1 cellular context compared by ENCODE assay signal in the genomic region with DNA sequence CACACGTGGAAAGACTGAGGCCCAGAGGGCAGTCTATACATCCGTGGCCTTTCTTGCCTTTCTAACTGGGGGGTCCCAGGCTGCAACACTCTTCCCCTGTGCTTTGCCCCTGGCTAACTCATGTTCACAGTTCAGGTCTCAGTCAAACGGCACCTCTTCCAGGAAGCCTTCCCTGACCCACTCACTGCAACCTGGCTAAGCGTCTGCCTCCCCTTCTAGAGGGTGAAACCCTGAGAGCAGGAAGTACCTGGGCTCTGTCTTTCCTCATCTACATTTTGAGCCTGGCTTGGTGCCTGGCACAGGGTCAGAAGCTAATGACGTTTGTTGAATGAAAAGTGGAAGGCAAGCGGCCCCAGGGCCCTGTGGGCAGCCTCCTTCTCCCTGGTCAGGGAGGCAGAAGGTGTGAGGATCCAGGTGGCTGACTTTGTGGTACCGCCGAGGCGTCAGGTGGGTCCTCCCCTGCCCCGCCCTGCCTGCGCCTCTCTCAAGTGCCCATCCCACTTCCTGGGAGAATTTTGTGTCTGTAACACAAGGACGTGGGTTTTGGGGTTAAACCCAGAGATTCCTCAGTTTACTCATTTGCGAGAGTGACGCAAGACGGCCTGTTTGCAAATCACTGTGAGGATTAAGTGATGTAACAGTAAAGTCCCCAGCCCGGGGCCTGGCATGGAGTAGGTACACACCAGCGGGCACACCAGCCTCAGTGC.
TF ChIP-seq lines count a peak whose summit lies in the region.

No MANE protein-coding gene starts in this region.

TF ChIP-seq in HepG2, 621 proteins besides CTCF, POLR2A, EP300 and RAD21 (continued from another document):
- TF ChIP-seq, protein P1, sequence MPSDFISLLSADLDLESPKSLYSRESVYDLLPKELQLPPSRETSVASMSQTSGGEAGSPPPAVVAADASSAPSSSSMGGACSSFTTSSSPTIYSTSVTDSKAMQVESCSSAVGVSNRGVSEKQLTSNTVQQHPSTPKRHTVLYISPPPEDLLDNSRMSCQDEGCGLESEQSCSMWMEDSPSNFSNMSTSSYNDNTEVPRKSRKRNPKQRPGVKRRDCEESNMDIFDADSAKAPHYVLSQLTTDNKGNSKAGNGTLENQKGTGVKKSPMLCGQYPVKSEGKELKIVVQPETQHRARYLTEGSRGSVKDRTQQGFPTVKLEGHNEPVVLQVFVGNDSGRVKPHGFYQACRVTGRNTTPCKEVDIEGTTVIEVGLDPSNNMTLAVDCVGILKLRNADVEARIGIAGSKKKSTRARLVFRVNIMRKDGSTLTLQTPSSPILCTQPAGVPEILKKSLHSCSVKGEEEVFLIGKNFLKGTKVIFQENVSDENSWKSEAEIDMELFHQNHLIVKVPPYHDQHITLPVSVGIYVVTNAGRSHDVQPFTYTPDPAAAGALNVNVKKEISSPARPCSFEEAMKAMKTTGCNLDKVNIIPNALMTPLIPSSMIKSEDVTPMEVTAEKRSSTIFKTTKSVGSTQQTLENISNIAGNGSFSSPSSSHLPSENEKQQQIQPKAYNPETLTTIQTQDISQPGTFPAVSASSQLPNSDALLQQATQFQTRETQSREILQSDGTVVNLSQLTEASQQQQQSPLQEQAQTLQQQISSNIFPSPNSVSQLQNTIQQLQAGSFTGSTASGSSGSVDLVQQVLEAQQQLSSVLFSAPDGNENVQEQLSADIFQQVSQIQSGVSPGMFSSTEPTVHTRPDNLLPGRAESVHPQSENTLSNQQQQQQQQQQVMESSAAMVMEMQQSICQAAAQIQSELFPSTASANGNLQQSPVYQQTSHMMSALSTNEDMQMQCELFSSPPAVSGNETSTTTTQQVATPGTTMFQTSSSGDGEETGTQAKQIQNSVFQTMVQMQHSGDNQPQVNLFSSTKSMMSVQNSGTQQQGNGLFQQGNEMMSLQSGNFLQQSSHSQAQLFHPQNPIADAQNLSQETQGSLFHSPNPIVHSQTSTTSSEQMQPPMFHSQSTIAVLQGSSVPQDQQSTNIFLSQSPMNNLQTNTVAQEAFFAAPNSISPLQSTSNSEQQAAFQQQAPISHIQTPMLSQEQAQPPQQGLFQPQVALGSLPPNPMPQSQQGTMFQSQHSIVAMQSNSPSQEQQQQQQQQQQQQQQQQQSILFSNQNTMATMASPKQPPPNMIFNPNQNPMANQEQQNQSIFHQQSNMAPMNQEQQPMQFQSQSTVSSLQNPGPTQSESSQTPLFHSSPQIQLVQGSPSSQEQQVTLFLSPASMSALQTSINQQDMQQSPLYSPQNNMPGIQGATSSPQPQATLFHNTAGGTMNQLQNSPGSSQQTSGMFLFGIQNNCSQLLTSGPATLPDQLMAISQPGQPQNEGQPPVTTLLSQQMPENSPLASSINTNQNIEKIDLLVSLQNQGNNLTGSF (CRISPR knock-in tag; IDR thresholded peaks at IDR 0.05), result no peak
- TF ChIP-seq CEBPG (CRISPR knock-in tag; IDR thresholded peaks at IDR 0.05) (0 out of 2 replicates have a peak, but pooled peaks have one; percentile 19), PCBP2 (optimal IDR thresholded peaks at IDR 0.05; ENCODE audit: low read depth, low read length, poor library complexity, severe bottlenecking) (no peak), IKZF1 (IDR thresholded peaks at IDR 0.05) (no peak), SP2 (CRISPR knock-in tag; IDR thresholded peaks at IDR 0.05) (no peak), NFIB (CRISPR knock-in tag; IDR thresholded peaks at IDR 0.05; ENCODE audit: borderline replicate concordance) (no peak), ZFP36 (IDR thresholded peaks at IDR 0.05; ENCODE audit: borderline replicate concordance, low read depth, low read length, partially characterized antibody) (peak; percentile 86), ZNF530 (CRISPR knock-in tag; IDR thresholded peaks at IDR 0.05; ENCODE audit: low read depth) (no peak), MZF1 (CRISPR knock-in tag; IDR thresholded peaks at IDR 0.05; ENCODE audit: borderline replicate concordance) (no peak), PHF21A (CRISPR knock-in tag; IDR thresholded peaks at IDR 0.05) (0 out of 2 replicates have a peak, but pooled peaks have one; percentile 9)
